ENCODE assay signal across 19 cellular contexts in genomic region chr5:6750951-6751685, GRCh38.
"Had no signal": no experiment of that assay in that cellular context is flagged by ENCODE, and none has a peak within 500 bp of the region (broad histone marks: within the 10 kb centered on the region; RNA-seq: fewer than 3 reads in every experiment).

No MANE protein-coding gene starts in this region.

- H3K36me3 ChIP-seq: neural progenitor cell had no signal

- H3K9me3 Mint-ChIP-seq: activated CD4-positive, alpha-beta memory T cell treated with anti-CD3 and anti-CD28 coated beads, Interleukin-2, amount 10 ng/mL, durations not matched to agents 7 days and 5 days; activated CD4-positive, alpha-beta T cell treated with anti-CD3 and anti-CD28 coated beads, Interleukin-2, amount 10 ng/mL, durations not matched to agents 24 days and 14 days; naive thymus-derived CD8-positive, alpha-beta T cell; neural progenitor cell; stimulated activated naive CD8-positive, alpha-beta T cell treated with anti-CD3 and anti-CD28 coated beads, Interleukin-15, Interleukin-2, amounts not matched to agents 100 ng/mL and 50 ng/mL, for 24 hours had no signal

- H3K27ac ChIP-seq: brain microvascular endothelial cell, heart left ventricle, neural progenitor cell had no signal

- H3K27me3 ChIP-seq: brain microvascular endothelial cell, heart left ventricle, neural progenitor cell had no signal

- H3K4me1 ChIP-seq: neural progenitor cell had no signal

- ATAC-seq: activated CD8-positive, alpha-beta memory T cell treated with anti-CD3 and anti-CD28 coated beads, Interleukin-2, amount 10 ng/mL, durations not matched to agents 7 days and 5 days; esophagus mucosa; heart left ventricle; naive thymus-derived CD8-positive, alpha-beta T cell; right cardiac atrium had no signal

- H3K27me3 Mint-ChIP-seq: activated CD4-positive, alpha-beta memory T cell treated with anti-CD3 and anti-CD28 coated beads, Interleukin-2, amount 10 ng/mL, durations not matched to agents 7 days and 5 days; activated CD4-positive, alpha-beta T cell treated with anti-CD3 and anti-CD28 coated beads, Interleukin-2, amount 10 ng/mL, durations not matched to agents 24 days and 14 days; activated CD8-positive, alpha-beta memory T cell treated with anti-CD3 and anti-CD28 coated beads, Interleukin-2, amount 10 ng/mL, durations not matched to agents 7 days and 5 days; naive thymus-derived CD8-positive, alpha-beta T cell; stimulated activated naive CD8-positive, alpha-beta T cell treated with anti-CD3 and anti-CD28 coated beads, Interleukin-15, Interleukin-2, amounts not matched to agents 100 ng/mL and 50 ng/mL, for 24 hours had no signal

- H3K4me1 Mint-ChIP-seq: activated CD4-positive, alpha-beta memory T cell treated with anti-CD3 and anti-CD28 coated beads, Interleukin-2, amount 10 ng/mL, durations not matched to agents 7 days and 5 days; neural progenitor cell had no signal

- H3K27ac Mint-ChIP-seq: activated CD4-positive, alpha-beta memory T cell treated with anti-CD3 and anti-CD28 coated beads, Interleukin-2, amount 10 ng/mL, durations not matched to agents 7 days and 5 days; activated CD4-positive, alpha-beta T cell treated with anti-CD3 and anti-CD28 coated beads, Interleukin-2, amount 10 ng/mL, durations not matched to agents 24 days and 14 days; activated CD8-positive, alpha-beta memory T cell treated with anti-CD3 and anti-CD28 coated beads, Interleukin-2, amount 10 ng/mL, durations not matched to agents 7 days and 5 days; neural progenitor cell had no signal

- H3K4me3 ChIP-seq: heart left ventricle, neural progenitor cell had no signal

- DNase-seq: activated CD4-positive, alpha-beta memory T cell treated with anti-CD3 and anti-CD28 coated beads, Interleukin-2, amount 10 ng/mL, durations not matched to agents 7 days and 5 days; activated CD4-positive, alpha-beta T cell treated with anti-CD3 and anti-CD28 coated beads, Interleukin-2, amount 10 ng/mL, durations not matched to agents 24 days and 14 days; activated CD4-positive, CD25-positive, alpha-beta regulatory T cell treated with anti-CD3 and anti-CD28 coated beads, Interleukin-2, amount 50 U/mL, for 72 hours; activated CD8-positive, alpha-beta memory T cell treated with anti-CD3 and anti-CD28 coated beads, Interleukin-2, amount 10 ng/mL, durations not matched to agents 7 days and 5 days; activated gamma-delta T cell treated with Interleukin-2 at 50 U/mL for 16 hours; amniotic stem cell; brain microvascular endothelial cell; cortex of kidney; foreskin fibroblast; hypothalamus; naive thymus-derived CD8-positive, alpha-beta T cell; stimulated activated CD4-positive, alpha-beta T cell treated with anti-CD3 and anti-CD28 coated beads, Interleukin-12 subunit alpha, Interleukin-12 subunit beta, amount 100 ng/mL, for 4 hours; stimulated activated CD4-positive, alpha-beta T cell treated with anti-CD3 and anti-CD28 coated beads, Interleukin-4, amount 100 ng/mL, for 1 hour; T-helper 2 cell had no signal

- H3K9me3 ChIP-seq: heart left ventricle had no signal

- H3K4me3 Mint-ChIP-seq: activated CD4-positive, alpha-beta memory T cell treated with anti-CD3 and anti-CD28 coated beads, Interleukin-2, amount 10 ng/mL, durations not matched to agents 7 days and 5 days; activated CD4-positive, alpha-beta T cell treated with anti-CD3 and anti-CD28 coated beads, Interleukin-2, amount 10 ng/mL, durations not matched to agents 24 days and 14 days; activated CD8-positive, alpha-beta memory T cell treated with anti-CD3 and anti-CD28 coated beads, Interleukin-2, amount 10 ng/mL, durations not matched to agents 7 days and 5 days; naive thymus-derived CD8-positive, alpha-beta T cell; neural progenitor cell; stimulated activated naive CD8-positive, alpha-beta T cell treated with anti-CD3 and anti-CD28 coated beads, Interleukin-15, Interleukin-2, amounts not matched to agents 100 ng/mL and 50 ng/mL, for 24 hours had no signal
